8 cellular contexts compared by ENCODE assay signal in genomic region chr1:86380257-86380861, GRCh38. TPM values are rescaled to one million over a fixed set of nuclear protein-coding genes. Genes with fewer than 3 reads are reported as not detected.
DNase-seq lines count a peak whose midpoint lies in the region; ATAC-seq and TF ChIP-seq lines count a peak whose summit lies in the region.

No MANE protein-coding gene starts in this region.

- no peaks in the 10 kb centered on the region for H3K27me3 ChIP-seq in naive thymus-derived CD4-positive, alpha-beta T cell (ENCODE audit: control insufficient read depth in 2 of 2, insufficient read depth in 2 of 2, low read length in 2 of 2)

- peaks cover 0 to 7% (median 0%) of the 10 kb centered on the region in 3 experiments for H3K36me3 ChIP-seq in naive thymus-derived CD4-positive, alpha-beta T cell (ENCODE audit: control insufficient read depth in 2 of 3, insufficient read depth in 3 of 3, low read length in 3 of 3)

- H3K4me1 ChIP-seq in naive thymus-derived CD4-positive, alpha-beta T cell (ENCODE audit: control insufficient read depth in 2 of 2, insufficient read depth in 2 of 2, low read length in 2 of 2) = peaks cover 0 to 8% of the 10 kb centered on the region in 2 donors

- H3K36me3 Mint-ChIP-seq in naive thymus-derived CD4-positive, alpha-beta T cell = peaks cover 15 to 28% (median 27%) of the 10 kb centered on the region in 5 donors

- H3K27me3 Mint-ChIP-seq in naive thymus-derived CD4-positive, alpha-beta T cell = no peaks in the 10 kb centered on the region

- peak; percentile 44 for DNase-seq in A172 (ENCODE audit: low spot score)
- peak; percentile 46 for DNase-seq in NCI-H1105 (lab: John Stamatoyannopoulos, UW)
- peak; percentile 57 for DNase-seq in SIG-M5 treated with dmso at 0.1 percent for 504 hours (lab: John Stamatoyannopoulos, UW; ENCODE audit: unreplicated experiment)
- DNase-seq in epithelial cell of proximal tubule (ENCODE audit: low read depth) = peak; percentile 66
- peak in 7 of 9 donors; percentile 15 to 64 (median 46) for DNase-seq in naive thymus-derived CD4-positive, alpha-beta T cell
- no peak for DNase-seq in effector CD4-positive, alpha-beta T cell

- H3K9me3 Mint-ChIP-seq in naive thymus-derived CD4-positive, alpha-beta T cell = peaks cover 0 to 19% (median 0%) of the 10 kb centered on the region in 11 donors

- no peak overlapping the region for H3K4me3 ChIP-seq in epithelial cell of proximal tubule (ENCODE audit: low read depth, low read length)
- no peak overlapping the region for H3K4me3 ChIP-seq in naive thymus-derived CD4-positive, alpha-beta T cell (ENCODE audit: low read length)

- CTCF ChIA-PET in naive thymus-derived CD4-positive, alpha-beta T cell (lab: Charles Lee) = interaction anchor here (0.7 to 3.4 kb wide), 16 partner anchors 9 to 702 kb away, joined by 3 to 42 read pairs (median 4); partner anchors contain the start of genes CLCA2, ODF2L and SH3GLB1

- peak; percentile 81 for ATAC-seq in HG02678 (IDR thresholded peaks at IDR 0.05; ENCODE audit: unreplicated experiment)
- peak; percentile 90 for ATAC-seq in naive thymus-derived CD4-positive, alpha-beta T cell

- H3K4me3 Mint-ChIP-seq in naive thymus-derived CD4-positive, alpha-beta T cell = peak overlapping the region in 2 of 10 donors; percentile 15 to 45

- H3K4me1 Mint-ChIP-seq in naive thymus-derived CD4-positive, alpha-beta T cell = peaks cover 1 to 21% (median 16%) of the 10 kb centered on the region in 7 donors

- intact Hi-C loops in naive thymus-derived CD4-positive, alpha-beta T cell (cut with micrococcal nuclease) = loop anchor here (1.0 to 5.0 kb wide), 13 partner anchors 8 to 1572 kb away; partner anchors contain the start of gene ODF2L (in 2 of the 2)

- POLR2A ChIA-PET in naive thymus-derived CD4-positive, alpha-beta T cell (lab: Charles Lee) = no interaction called here

- H3K27ac Mint-ChIP-seq in naive thymus-derived CD4-positive, alpha-beta T cell = peak overlapping the region in 1 of 9 donors; percentile 59

- TF ChIP-seq CTCF in GM12874 (IDR thresholded peaks at IDR 0.05; ENCODE audit: insufficient read depth, low read depth, low read length) (peak; percentile 46; the same call in 1 of the 2 replicates), epithelial cell of proximal tubule (conservative IDR thresholded peaks at IDR 0.05; ENCODE audit: low read depth, low read length) (peak; percentile 80)

- peaks cover 0 to 5% (median 0%) of the 10 kb centered on the region in 3 experiments for H3K9me3 ChIP-seq in naive thymus-derived CD4-positive, alpha-beta T cell (ENCODE audit: control insufficient read depth in 2 of 3, low read length in 3 of 3)

- H3K27ac ChIP-seq in naive thymus-derived CD4-positive, alpha-beta T cell (ENCODE audit: low read depth, low read length) = no peak overlapping the region

RNA-seq across cellular contexts. Expression of gene ODF2L, which starts 15.8 kb away (rescaled TPM):
- total RNA-seq in A172 (2014; rRNA removed; shearing (Covaris generic)) = 17.1 and 19.6 TPM in 2 replicates
- total RNA-seq in epithelial cell of proximal tubule = 14.3 and 18.9 TPM in 2 replicates
- 10 to 100 TPM; 50.3 to 75.3 (median 52.2) TPM for total RNA-seq in naive thymus-derived CD4-positive, alpha-beta T cell
- polyA plus RNA-seq in naive thymus-derived CD4-positive, alpha-beta T cell = 10 to 100 TPM; 22.8 to 30.8 TPM

RNA-seq across cellular contexts. Expression of gene CLCA2, which starts 43.6 kb away (rescaled TPM):
- 0.22 and 0.24 TPM in 2 replicates for total RNA-seq in A172 (2014; rRNA removed; shearing (Covaris generic))
- total RNA-seq in epithelial cell of proximal tubule = not detected in 2 replicates
- not detected for total RNA-seq in naive thymus-derived CD4-positive, alpha-beta T cell
- not detected for polyA plus RNA-seq in naive thymus-derived CD4-positive, alpha-beta T cell
